ENCODE assay signal across 28 cellular contexts in genomic region chr16:24359490-24359889, GRCh38.
"Had no signal": no experiment of that assay in that cellular context is flagged by ENCODE, and none has a peak within 500 bp of the region (broad histone marks: within the 10 kb centered on the region; RNA-seq: fewer than 3 reads in every experiment).

No MANE protein-coding gene starts in this region.

- H3K9me3 ChIP-seq: colonic mucosa, esophagus squamous epithelium, gastroesophageal sphincter, heart left ventricle, left lung, lower lobe of right lung, mucosa of descending colon had no signal

- H3K4me1 ChIP-seq: colonic mucosa, esophagus squamous epithelium, gastroesophageal sphincter, heart left ventricle, left lung, lower lobe of right lung had no signal

- H3K27ac ChIP-seq: colonic mucosa, epithelial cell of prostate, esophagus squamous epithelium, gastroesophageal sphincter, heart left ventricle, hepatocyte, left lung, lower lobe of right lung had no signal

- FAIRE-seq: endometrium, islet of Langerhans, keratinocyte had no signal

- DNase-seq: colonic mucosa; cortex of kidney; effector CD8-positive, alpha-beta T cell; effector memory CD8-positive, alpha-beta T cell; endodermal cell; erythroblast; esophagus squamous epithelium; foreskin fibroblast; foreskin melanocyte; heart left ventricle; hypothalamus; left cardiac atrium; left lung; left ventricle myocardium superior; lower lobe of right lung; mesenchymal stem cell; mucosa of descending colon; naive B cell; naive thymus-derived CD8-positive, alpha-beta T cell had no signal

- H3K4me2 ChIP-seq: hepatocyte had no signal

- H2AFZ ChIP-seq: hepatocyte had no signal

- H3K36me3 Mint-ChIP-seq: mesothelial cell of epicardium; naive thymus-derived CD8-positive, alpha-beta T cell had no signal

- H3K9me3 Mint-ChIP-seq: dendritic cell treated with granulocyte-macrophage colony-stimulating factor and Interleukin-4, amounts not matched to agents 40 ng/mL and 50 ng/mL, for 4 days; endodermal cell; mesothelial cell of epicardium had no signal

- H3K4me3 ChIP-seq: colonic mucosa, esophagus squamous epithelium, gastroesophageal sphincter, heart left ventricle, hepatocyte, left lung, lower lobe of right lung, mucosa of descending colon had no signal

- H3K4me1 Mint-ChIP-seq: endodermal cell; mesothelial cell of epicardium; naive B cell; naive thymus-derived CD8-positive, alpha-beta T cell had no signal

- ATAC-seq: effector memory CD8-positive, alpha-beta T cell; esophagus mucosa; gastroesophageal sphincter; heart left ventricle; left cardiac atrium; left lung; left ventricle myocardium superior; lower lobe of right lung; mucosa of descending colon; naive thymus-derived CD8-positive, alpha-beta T cell had no signal

- H3K27ac Mint-ChIP-seq: dendritic cell treated with granulocyte-macrophage colony-stimulating factor and Interleukin-4, amounts not matched to agents 40 ng/mL and 50 ng/mL, for 4 days; effector memory CD8-positive, alpha-beta T cell; endodermal cell; mesothelial cell of epicardium; naive B cell; naive thymus-derived CD8-positive, alpha-beta T cell had no signal

- H3K79me2 ChIP-seq: hepatocyte had no signal

- H3K27me3 ChIP-seq: colonic mucosa, left lung had no signal

- H3K4me3 Mint-ChIP-seq: dendritic cell treated with granulocyte-macrophage colony-stimulating factor and Interleukin-4, amounts not matched to agents 40 ng/mL and 50 ng/mL, for 4 days; effector memory CD8-positive, alpha-beta T cell; endodermal cell; mesothelial cell of epicardium; naive B cell; naive thymus-derived CD8-positive, alpha-beta T cell had no signal

- H3K36me3 ChIP-seq: colonic mucosa, esophagus squamous epithelium, gastroesophageal sphincter, heart left ventricle, left lung, lower lobe of right lung had no signal
